In genomic region chr12:88298761-88299242, GRCh38 we compare ENCODE assay signal across 9 cellular contexts.
A peak's percentile ranks its signal among the peaks of the same experiment; 100 is the strongest.
DNase-seq lines count a peak whose midpoint lies in the region; ATAC-seq and TF ChIP-seq lines count a peak whose summit lies in the region.
"Had no signal": no experiment of that assay in that cellular context is flagged by ENCODE, and none has a peak within 500 bp of the region (broad histone marks: within the 10 kb centered on the region; RNA-seq: fewer than 3 reads in every experiment).

No MANE protein-coding gene starts in this region.

- H3K9ac ChIP-seq in smooth muscle cell (ENCODE audit: low read depth): peak overlapping the region; percentile 72

- H3K79me2 ChIP-seq in smooth muscle cell (ENCODE audit: low read depth): no peaks in the 10 kb centered on the region

- H3K36me3 ChIP-seq in smooth muscle cell (ENCODE audit: low read depth): no peaks in the 10 kb centered on the region

- peaks cover 4% of the 10 kb centered on the region for H3K27me3 Mint-ChIP-seq in activated CD8-positive, alpha-beta T cell treated with anti-CD3 and anti-CD28 coated beads for 36 hours
- H3K27me3 Mint-ChIP-seq in activated CD8-positive, alpha-beta T cell treated with anti-CD3 and anti-CD28 coated beads, Interleukin-2, amount 10 ng/mL, durations not matched to agents 7 days and 5 days (ENCODE audit: low read depth): no peaks in the 10 kb centered on the region

- intact Hi-C loops in activated CD8-positive, alpha-beta T cell treated with anti-CD3 and anti-CD28 coated beads for 36 hours (cut with micrococcal nuclease): loop anchor here (2.0 kb wide), 1 partner anchor 56 kb away; no protein-coding TSS in a partner anchor

- H3K36me3 Mint-ChIP-seq in activated CD8-positive, alpha-beta T cell treated with anti-CD3 and anti-CD28 coated beads for 36 hours (ENCODE audit: low read depth): no peaks in the 10 kb centered on the region
- no peaks in the 10 kb centered on the region for H3K36me3 Mint-ChIP-seq in activated CD8-positive, alpha-beta T cell treated with anti-CD3 and anti-CD28 coated beads, Interleukin-2, amount 10 ng/mL, durations not matched to agents 7 days and 5 days (ENCODE audit: low read depth)

- peaks cover 20% of the 10 kb centered on the region for H3K4me1 Mint-ChIP-seq in activated CD8-positive, alpha-beta T cell treated with anti-CD3 and anti-CD28 coated beads for 36 hours (ENCODE audit: low read depth)
- H3K4me1 Mint-ChIP-seq in activated CD8-positive, alpha-beta T cell treated with anti-CD3 and anti-CD28 coated beads, Interleukin-2, amount 10 ng/mL, durations not matched to agents 7 days and 5 days (ENCODE audit: low read depth): peaks cover 9% of the 10 kb centered on the region

- CTCF ChIA-PET in activated CD8-positive, alpha-beta T cell treated with anti-CD3 and anti-CD28 coated beads for 36 hours (lab: Charles Lee): interaction anchor here (1.5 kb wide), 1 partner anchor 55 kb away, joined by 3 read pairs; no protein-coding TSS in a partner anchor
- CTCF ChIA-PET in activated CD8-positive, alpha-beta T cell treated with anti-CD3 and anti-CD28 coated beads, Interleukin-2, amount 10 ng/mL, durations not matched to agents 7 days and 5 days (lab: Charles Lee): interaction anchor here (1.0 kb wide), 1 partner anchor 65 kb away, joined by 3 read pairs; no protein-coding TSS in a partner anchor

- peaks cover 7% of the 10 kb centered on the region for H3K9me3 Mint-ChIP-seq in activated CD8-positive, alpha-beta T cell treated with anti-CD3 and anti-CD28 coated beads for 36 hours
- peaks cover 12% of the 10 kb centered on the region for H3K9me3 Mint-ChIP-seq in activated CD8-positive, alpha-beta T cell treated with anti-CD3 and anti-CD28 coated beads, Interleukin-2, amount 10 ng/mL, durations not matched to agents 7 days and 5 days (ENCODE audit: insufficient read depth)

- WGBS in smooth muscle cell (ENCODE audit: low lambda C conversion rate): 40% methylated on average over 4 of the region's 4 CpGs

- peak; percentile 56 for ATAC-seq in activated CD8-positive, alpha-beta T cell treated with anti-CD3 and anti-CD28 coated beads for 36 hours
- ATAC-seq in activated CD8-positive, alpha-beta T cell treated with anti-CD3 and anti-CD28 coated beads, Interleukin-2, amount 10 ng/mL, durations not matched to agents 7 days and 5 days: no peak
- peak; percentile 28 for ATAC-seq in HG03378 (IDR thresholded peaks at IDR 0.05; ENCODE audit: unreplicated experiment)

- H3K27me3 ChIP-seq in smooth muscle cell (ENCODE audit: low read depth): no peaks in the 10 kb centered on the region

- no peak overlapping the region for H3K4me3 Mint-ChIP-seq in activated CD8-positive, alpha-beta T cell treated with anti-CD3 and anti-CD28 coated beads for 36 hours
- no peak overlapping the region for H3K4me3 Mint-ChIP-seq in activated CD8-positive, alpha-beta T cell treated with anti-CD3 and anti-CD28 coated beads, Interleukin-2, amount 10 ng/mL, durations not matched to agents 7 days and 5 days

- POLR2A ChIA-PET in activated CD8-positive, alpha-beta T cell treated with anti-CD3 and anti-CD28 coated beads for 36 hours (lab: Charles Lee): no interaction called here
- POLR2A ChIA-PET in activated CD8-positive, alpha-beta T cell treated with anti-CD3 and anti-CD28 coated beads, Interleukin-2, amount 10 ng/mL, durations not matched to agents 7 days and 5 days (lab: Charles Lee): no interaction called here

- peak; percentile 38 for DNase-seq in activated CD8-positive, alpha-beta T cell treated with anti-CD3 and anti-CD28 coated beads for 36 hours
- DNase-seq in activated CD8-positive, alpha-beta T cell treated with anti-CD3 and anti-CD28 coated beads, Interleukin-2, amount 10 ng/mL, durations not matched to agents 7 days and 5 days: no peak
- peak; percentile 66 for DNase-seq in amniotic epithelial cell (ENCODE audit: low read depth)
- DNase-seq in smooth muscle cell (lab: John Stamatoyannopoulos, UW; ENCODE audit: unreplicated experiment): no peak
- no peak for DNase-seq in NCI-H524 treated with DMSO at 0.1 percent for 48 hours (lab: John Stamatoyannopoulos, UW)
- no peak for DNase-seq in NCI-H524 (lab: John Stamatoyannopoulos, UW)
- DNase-seq in NCI-H510A treated with DMSO at 0.1 percent for 48 hours (lab: John Stamatoyannopoulos, UW): no peak

- peak overlapping the region; percentile 94 for H3K27ac ChIP-seq in smooth muscle cell (ENCODE audit: low read depth)

- peaks cover 5% of the 10 kb centered on the region for H3F3A ChIP-seq in smooth muscle cell (ENCODE audit: low read depth)

- no peak overlapping the region for H2AFZ ChIP-seq in smooth muscle cell (ENCODE audit: low read depth)

- TF ChIP-seq CTCF in activated CD8-positive, alpha-beta T cell treated with anti-CD3 and anti-CD28 coated beads for 36 hours (IDR thresholded peaks at IDR 0.05): no peak
- TF ChIP-seq CTCF in smooth muscle cell (IDR thresholded peaks at IDR 0.05; ENCODE audit: borderline replicate concordance, insufficient read depth, poor library complexity, severe bottlenecking): no peak

- peak overlapping the region; percentile 62 for H3K4me2 ChIP-seq in smooth muscle cell

- peak overlapping the region; percentile 80 for H3K27ac Mint-ChIP-seq in activated CD8-positive, alpha-beta T cell treated with anti-CD3 and anti-CD28 coated beads for 36 hours
- no peak overlapping the region for H3K27ac Mint-ChIP-seq in activated CD8-positive, alpha-beta T cell treated with anti-CD3 and anti-CD28 coated beads, Interleukin-2, amount 10 ng/mL, durations not matched to agents 7 days and 5 days

- no peaks in the 10 kb centered on the region for H3K9me3 ChIP-seq in smooth muscle cell (replicated peaks; ENCODE audit: low read depth)

- H3K4me3 ChIP-seq in smooth muscle cell: no peak overlapping the region
- H3K4me3 ChIP-seq: skin epidermis had no signal

- no peaks in the 10 kb centered on the region for H4K20me1 ChIP-seq in smooth muscle cell (ENCODE audit: low read depth)

- H3K4me1 ChIP-seq in smooth muscle cell (ENCODE audit: low read depth): peaks cover 14% of the 10 kb centered on the region

Comparison
In these comparisons a context has a peak if more than half of its experiments do, and no peak if none do; other contexts are left out.
1. DNase-seq: peak in activated CD8-positive, alpha-beta T cell treated with anti-CD3 and anti-CD28 coated beads for 36 hours (single experiment) and amniotic epithelial cell (single experiment); none in activated CD8-positive, alpha-beta T cell treated with anti-CD3 and anti-CD28 coated beads, Interleukin-2, amount 10 ng/mL, durations not matched to agents 7 days and 5 days (single experiment), smooth muscle cell (single experiment), NCI-H524 treated with DMSO at 0.1 percent for 48 hours (single experiment), NCI-H524 (0 of 2) and NCI-H510A treated with DMSO at 0.1 percent for 48 hours (single experiment).